In the genomic region with DNA sequence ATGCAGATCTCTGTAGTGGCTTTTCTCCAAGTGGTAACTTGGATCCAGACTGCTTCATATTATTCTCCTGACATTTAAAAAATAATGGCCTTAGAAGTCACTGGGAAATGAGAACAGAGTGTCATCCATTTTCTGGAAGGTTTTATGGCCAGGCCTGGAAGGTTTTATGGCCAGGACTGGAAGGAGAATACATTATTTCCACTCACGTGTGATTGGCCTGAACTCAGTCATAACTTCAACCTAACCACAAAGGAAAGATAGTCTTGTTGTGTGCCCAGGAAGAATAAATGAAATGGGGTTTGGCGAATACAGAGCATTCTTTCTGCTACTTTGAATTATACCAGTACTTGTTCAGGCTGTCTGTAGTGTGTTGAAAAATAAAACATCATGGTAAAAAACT, we compare ENCODE assay signal across 26 cellular contexts.
"Had no signal": no experiment of that assay in that cellular context is flagged by ENCODE, and none has a peak within 500 bp of the region (broad histone marks: within the 10 kb centered on the region; RNA-seq: fewer than 3 reads in every experiment).

No MANE protein-coding gene starts in this region.

- H3K4me1 ChIP-seq: adrenal gland, body of pancreas, breast epithelium, SJCRH30 had no signal

- H3K27ac Mint-ChIP-seq: activated CD4-positive, alpha-beta T cell treated with anti-CD3 and anti-CD28 coated beads for 36 hours; activated CD4-positive, alpha-beta T cell treated with anti-CD3 and anti-CD28 coated beads, Interleukin-2, amount 10 ng/mL, durations not matched to agents 7 days and 5 days; activated CD8-positive, alpha-beta T cell treated with anti-CD3 and anti-CD28 coated beads, Interleukin-2, amount 10 ng/mL, durations not matched to agents 7 days and 5 days; activated naive CD4-positive, alpha-beta T cell treated with anti-CD3 and anti-CD28 coated beads for 36 hours; activated naive CD4-positive, alpha-beta T cell treated with anti-CD3 and anti-CD28 coated beads, Interleukin-2, amount 50 U/mL, for 72 hours; activated T-helper 1 cell treated with anti-CD3 and anti-CD28 coated beads, Interleukin-12 subunit alpha, Interleukin-12 subunit beta, Interleukin-2, Interleukin-4 antibody, amounts not matched to agents 30 ng/mL and 10 ng/mL and 1 ng/mL, durations not matched to agents 14 hours and 24 hours and 36 hours; WTC11 had no signal

- H3K4me3 ChIP-seq: adrenal gland, body of pancreas, breast epithelium, K562, SJCRH30, SK-N-MC had no signal

- DNase-seq: activated CD4-positive, alpha-beta T cell treated with anti-CD3 and anti-CD28 coated beads for 36 hours; activated CD4-positive, alpha-beta T cell treated with anti-CD3 and anti-CD28 coated beads, Interleukin-2, amount 10 ng/mL, durations not matched to agents 7 days and 5 days; activated CD4-positive, alpha-beta T cell treated with anti-CD3 and anti-CD28 coated beads, Interleukin-2, amount 50 U/mL, for 48 hours; activated CD8-positive, alpha-beta memory T cell treated with anti-CD3 and anti-CD28 coated beads, Interleukin-2, amount 50 U/mL, for 4 hours; activated CD8-positive, alpha-beta T cell treated with anti-CD3 and anti-CD28 coated beads, Interleukin-2, amount 10 ng/mL, durations not matched to agents 7 days and 5 days; activated gamma-delta T cell treated with Interleukin-2 at 50 U/mL for 16 hours; activated naive CD4-positive, alpha-beta T cell treated with anti-CD3 and anti-CD28 coated beads for 36 hours; activated T-cell treated with anti-CD3 and anti-CD28 coated beads for 4 hours; activated T-cell treated with anti-CD3 and anti-CD28 coated beads, Interleukin-2, amount 50 U/mL, for 4 hours; adrenal gland; body of pancreas; NCI-H1105; NCI-H1436 treated with DMSO at 0.1 percent for 48 hours; NCI-H1694 treated with DMSO at 0.1 percent for 48 hours; NCI-H2029; NCI-H345; NCI-H524 treated with DMSO at 0.1 percent for 48 hours; SHP77; SJCRH30; T1000 had no signal

- H3K4me3 Mint-ChIP-seq: activated CD4-positive, alpha-beta T cell treated with anti-CD3 and anti-CD28 coated beads for 36 hours; activated CD4-positive, alpha-beta T cell treated with anti-CD3 and anti-CD28 coated beads, Interleukin-2, amount 10 ng/mL, durations not matched to agents 7 days and 5 days; activated CD8-positive, alpha-beta T cell treated with anti-CD3 and anti-CD28 coated beads, Interleukin-2, amount 10 ng/mL, durations not matched to agents 7 days and 5 days; activated naive CD4-positive, alpha-beta T cell treated with anti-CD3 and anti-CD28 coated beads for 36 hours; activated T-cell treated with anti-CD3 and anti-CD28 coated beads, Interleukin-2, amount 50 U/mL, for 4 hours; activated T-helper 1 cell treated with anti-CD3 and anti-CD28 coated beads, Interleukin-12 subunit alpha, Interleukin-12 subunit beta, Interleukin-2, Interleukin-4 antibody, amounts not matched to agents 30 ng/mL and 10 ng/mL and 1 ng/mL, durations not matched to agents 14 hours and 24 hours and 36 hours; WTC11 had no signal

- H3K4me1 Mint-ChIP-seq: activated CD4-positive, alpha-beta T cell treated with anti-CD3 and anti-CD28 coated beads for 36 hours; activated CD4-positive, alpha-beta T cell treated with anti-CD3 and anti-CD28 coated beads, Interleukin-2, amount 10 ng/mL, durations not matched to agents 7 days and 5 days; WTC11 had no signal

- H3K36me3 ChIP-seq: adrenal gland, breast epithelium, SJCRH30 had no signal

- H3K27me3 Mint-ChIP-seq: activated CD4-positive, alpha-beta T cell treated with anti-CD3 and anti-CD28 coated beads for 36 hours; activated CD4-positive, alpha-beta T cell treated with anti-CD3 and anti-CD28 coated beads, Interleukin-2, amount 10 ng/mL, durations not matched to agents 7 days and 5 days had no signal

- H3K9me3 Mint-ChIP-seq: activated CD4-positive, alpha-beta T cell treated with anti-CD3 and anti-CD28 coated beads, Interleukin-2, amount 10 ng/mL, durations not matched to agents 7 days and 5 days; activated naive CD4-positive, alpha-beta T cell treated with anti-CD3 and anti-CD28 coated beads for 36 hours; activated naive CD4-positive, alpha-beta T cell treated with anti-CD3 and anti-CD28 coated beads, Interleukin-2, amount 50 U/mL, for 72 hours; activated T-cell treated with anti-CD3 and anti-CD28 coated beads, Interleukin-2, amount 50 U/mL, for 4 hours; activated T-helper 1 cell treated with anti-CD3 and anti-CD28 coated beads, Interleukin-12 subunit alpha, Interleukin-12 subunit beta, Interleukin-2, Interleukin-4 antibody, amounts not matched to agents 30 ng/mL and 10 ng/mL and 1 ng/mL, durations not matched to agents 14 hours and 24 hours and 36 hours; WTC11 had no signal

- H3K36me3 Mint-ChIP-seq: activated naive CD4-positive, alpha-beta T cell treated with anti-CD3 and anti-CD28 coated beads, Interleukin-2, amount 50 U/mL, for 72 hours; WTC11 had no signal

- H3K27ac ChIP-seq: adrenal gland, body of pancreas, breast epithelium, SJCRH30, SK-N-MC had no signal

- H3K27me3 ChIP-seq: adrenal gland, body of pancreas, breast epithelium had no signal

- H3K9me3 ChIP-seq: adrenal gland, body of pancreas, breast epithelium, SJCRH30 had no signal
